ENCODE assay signal across 1 cellular context in genomic region chr12:131452444-131452860, GRCh38.
TF ChIP-seq lines count a peak whose summit lies in the region.

No MANE protein-coding gene starts in this region.

TF ChIP-seq in GM23338, 12 proteins besides CTCF, POLR2A, EP300 and RAD21 (continued from another document):
- TF ChIP-seq ZNF462 (CRISPR knock-in tag; IDR thresholded peaks at IDR 0.05) (no peak), POLR2AphosphoS5 (IDR thresholded peaks at IDR 0.05; ENCODE audit: low read depth) (no peak), NANOG (IDR thresholded peaks at IDR 0.05; ENCODE audit: borderline replicate concordance) (no peak)
- TF ChIP-seq, protein P1, sequence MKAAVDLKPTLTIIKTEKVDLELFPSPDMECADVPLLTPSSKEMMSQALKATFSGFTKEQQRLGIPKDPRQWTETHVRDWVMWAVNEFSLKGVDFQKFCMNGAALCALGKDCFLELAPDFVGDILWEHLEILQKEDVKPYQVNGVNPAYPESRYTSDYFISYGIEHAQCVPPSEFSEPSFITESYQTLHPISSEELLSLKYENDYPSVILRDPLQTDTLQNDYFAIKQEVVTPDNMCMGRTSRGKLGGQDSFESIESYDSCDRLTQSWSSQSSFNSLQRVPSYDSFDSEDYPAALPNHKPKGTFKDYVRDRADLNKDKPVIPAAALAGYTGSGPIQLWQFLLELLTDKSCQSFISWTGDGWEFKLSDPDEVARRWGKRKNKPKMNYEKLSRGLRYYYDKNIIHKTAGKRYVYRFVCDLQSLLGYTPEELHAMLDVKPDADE (IDR thresholded peaks at IDR 0.05), result no peak
